Comparison of ENCODE assay signal across 8 cellular contexts in genomic region chr3:172138031-172138538, GRCh38.
DNase-seq lines count a peak whose midpoint lies in the region; ATAC-seq and TF ChIP-seq lines count a peak whose summit lies in the region.

No MANE protein-coding gene starts in this region.

- peaks cover 17% of the 10 kb centered on the region for H3K36me3 Mint-ChIP-seq in neural progenitor cell

- ATAC-seq in esophagus mucosa (peak; percentile 10), left colon (no peak)

- H3K4me1 ChIP-seq in Peyer's patch (peaks cover 0 to 78% (median 4%) of the 10 kb centered on the region in 4 donors), neural progenitor cell (peaks cover 55% of the 10 kb centered on the region)

- H3K4me3 Mint-ChIP-seq in neural progenitor cell, result no peak overlapping the region

- H3K27me3 ChIP-seq in Peyer's patch (no peaks in the 10 kb centered on the region), neural progenitor cell (no peaks in the 10 kb centered on the region)

- peaks cover 45% of the 10 kb centered on the region for H3K79me2 ChIP-seq in neural progenitor cell (ENCODE audit: low read depth)

- H3K27ac ChIP-seq in Peyer's patch (peak overlapping the region in 3 of 4 donors; percentile 27 to 47 (median 45)), neural progenitor cell (no peak overlapping the region)

- peaks cover 7% of the 10 kb centered on the region for H3F3A ChIP-seq in neural progenitor cell (ENCODE audit: low read depth)

- no peak overlapping the region for H3K9ac ChIP-seq in neural progenitor cell

- H3K27ac Mint-ChIP-seq in neural progenitor cell, result no peak overlapping the region

- intact Hi-C loops in left colon (cut with DNase I, micrococcal nuclease), result no loop called here

- peaks cover 2% of the 10 kb centered on the region for H3K27me3 Mint-ChIP-seq in neural progenitor cell (ENCODE audit: insufficient read depth, low read depth)

- peaks cover 7% of the 10 kb centered on the region for H3K9me3 Mint-ChIP-seq in neural progenitor cell

- peak overlapping the region; percentile 1 for H3K4me2 ChIP-seq in neural progenitor cell

- peaks cover 47% of the 10 kb centered on the region for H4K20me1 ChIP-seq in neural progenitor cell (ENCODE audit: low read depth)

- no peak for TF ChIP-seq POLR2A in Peyer's patch (IDR thresholded peaks at IDR 0.05)

- H2AFZ ChIP-seq in neural progenitor cell (replicated peaks), result no peak overlapping the region

- DNase-seq in Caki2 (ENCODE audit: low read depth) (peak; percentile 58), Peyer's patch (no peak), neural progenitor cell (ENCODE audit: low spot score) (no peak), AML-193 (lab: John Stamatoyannopoulos, UW) (no peak), left colon (no peak), KG1 (lab: John Stamatoyannopoulos, UW) (no peak)
- no peak for DNase-seq in activated effector memory CD4-positive, alpha-beta T cell treated with Interleukin-2 at 50 U/mL for 16 hours

- peaks cover 78% of the 10 kb centered on the region for H3K4me1 Mint-ChIP-seq in neural progenitor cell

- in situ Hi-C loops in Caki2 (cut with HindIII; ENCODE audit: low pct_unique_long_range_greater_than_20kb, low sequenced_read_pairs), result no loop called here

- H3K36me3 ChIP-seq in Peyer's patch (no peaks in the 10 kb centered on the region), neural progenitor cell (no peaks in the 10 kb centered on the region)

- H3K9me3 ChIP-seq in Peyer's patch (no peaks in the 10 kb centered on the region), neural progenitor cell (ENCODE audit: low read depth) (no peaks in the 10 kb centered on the region)

- no peak overlapping the region for H3K4me3 ChIP-seq in Peyer's patch
- no peak overlapping the region for H3K4me3 ChIP-seq in neural progenitor cell

- no peak for TF ChIP-seq CTCF in Peyer's patch (IDR thresholded peaks at IDR 0.05)
- no peak for TF ChIP-seq CTCF in neural progenitor cell (IDR thresholded peaks at IDR 0.05)
